In genomic region chr7:101728888-101729883, GRCh38 we compare ENCODE assay signal across 12 cellular contexts.
DNase-seq lines count a peak whose midpoint lies in the region; ATAC-seq, FAIRE-seq and TF ChIP-seq lines count a peak whose summit lies in the region.
"Had no signal": no experiment of that assay in that cellular context is flagged by ENCODE, and none has a peak within 500 bp of the region (broad histone marks: within the 10 kb centered on the region; RNA-seq: fewer than 3 reads in every experiment).

No MANE protein-coding gene starts in this region.

- no peak for FAIRE-seq in H1 (lab: Jason Lieb, UNC)

- no peaks in the 10 kb centered on the region for H3K79me2 ChIP-seq in PC-3 (ENCODE audit: low read length)
- no peaks in the 10 kb centered on the region for H3K79me2 ChIP-seq in H1 (ENCODE audit: control insufficient read depth in 1 of 2, insufficient read depth in 2 of 2, low read length in 2 of 2)
- no peaks in the 10 kb centered on the region for H3K79me2 ChIP-seq in trophoblast cell (ENCODE audit: control insufficient read depth, insufficient read depth, low read length, poor library complexity)

- ATAC-seq in PC-3: peak; percentile 54
- ATAC-seq in GM21576 (IDR thresholded peaks at IDR 0.05; ENCODE audit: unreplicated experiment): no peak
- ATAC-seq: activated CD8-positive, alpha-beta memory T cell treated with anti-CD3 and anti-CD28 coated beads, Interleukin-2, amount 10 ng/mL, durations not matched to agents 7 days and 5 days had no signal

- CTCF ChIA-PET in PC-3 (lab: Charles Lee) (no interaction called here), H1 (lab: Charles Lee; ENCODE audit: partially characterized antibody) (interaction anchor here (0.9 to 3.1 kb wide), 7 partner anchors 12 to 76 kb away, joined by 4 to 13 read pairs (median 6); no protein-coding TSS in a partner anchor)

- no peaks in the 10 kb centered on the region for H3K9me3 ChIP-seq in PC-3 (ENCODE audit: low read length)
- H3K9me3 ChIP-seq in H1 (ENCODE audit: insufficient read depth in 2 of 2, low read depth in 1 of 2, low read length in 1 of 2): peaks cover 0 to 3% of the 10 kb centered on the region in 2 experiments; a peak in 1 of 4 replicates
- H3K9me3 ChIP-seq in trophoblast cell (ENCODE audit: insufficient read depth, low read depth, low read length): peaks cover 5% of the 10 kb centered on the region
- no peaks in the 10 kb centered on the region for H3K9me3 ChIP-seq in effector memory CD4-positive, alpha-beta T cell (ENCODE audit: control insufficient read depth, low read length)
- H3K9me3 ChIP-seq in esophagus muscularis mucosa: no peaks in the 10 kb centered on the region

- DNase-seq in ELF-1 (ENCODE audit: low read depth, low spot score) (peak; percentile 36), PC-3 (no peak), H1 (ENCODE audit: low read depth in 1 of 2, low spot score in 2 of 2) (no peak), trophoblast cell (peak; percentile 99), anterior cingulate cortex (lab: John Stamatoyannopoulos, UW) (no peak), esophagus muscularis mucosa (ENCODE audit: extremely low spot score) (no peak)
- DNase-seq in effector memory CD4-positive, alpha-beta T cell: no peak
- DNase-seq: activated CD8-positive, alpha-beta memory T cell treated with anti-CD3 and anti-CD28 coated beads, Interleukin-2, amount 10 ng/mL, durations not matched to agents 7 days and 5 days; cortex of kidney; NCI-H345; stimulated activated CD4-positive, alpha-beta T cell treated with anti-CD3 and anti-CD28 coated beads, Interleukin-2, amount 100 ng/mL, for 48 hours had no signal

- no peaks in the 10 kb centered on the region for H3K27me3 ChIP-seq in PC-3 (ENCODE audit: low read length)
- H3K27me3 ChIP-seq in H1 (replicated peaks in 1 of 4; ENCODE audit: control insufficient read depth in 3 of 4, extremely low read depth in 1 of 4, insufficient read depth in 3 of 4, low read length in 3 of 4): no peaks in the 10 kb centered on the region; a peak in 1 of 7 replicates
- peaks cover 2% of the 10 kb centered on the region for H3K27me3 ChIP-seq in trophoblast cell (ENCODE audit: insufficient read depth, low read length)
- H3K27me3 ChIP-seq in effector memory CD4-positive, alpha-beta T cell (replicated peaks; ENCODE audit: control insufficient read depth, insufficient read depth, low read length, poor library complexity, severe bottlenecking): no peaks in the 10 kb centered on the region
- H3K27me3 ChIP-seq in esophagus muscularis mucosa: no peaks in the 10 kb centered on the region

- H4K20me1 ChIP-seq in PC-3 (ENCODE audit: low read length) (no peaks in the 10 kb centered on the region), H1 (replicated peaks in 1 of 2; ENCODE audit: control insufficient read depth in 1 of 2, insufficient read depth in 2 of 2, low read length in 2 of 2) (no peaks in the 10 kb centered on the region)

- H4K91ac ChIP-seq in H1 (replicated peaks; ENCODE audit: insufficient read length, low read length): peak overlapping the region; percentile 37
- no peak overlapping the region for H4K91ac ChIP-seq in trophoblast cell (ENCODE audit: low read depth, low read length)

- no peak overlapping the region for H3K23ac ChIP-seq in H1 (ENCODE audit: insufficient read length)
- H3K23ac ChIP-seq in trophoblast cell (ENCODE audit: low read length): no peak overlapping the region

- no peak overlapping the region for H3K27ac ChIP-seq in PC-3 (ENCODE audit: low read length)
- no peak overlapping the region for H3K27ac ChIP-seq in H1 (ENCODE audit: low read depth, low read length)
- H3K27ac ChIP-seq in trophoblast cell (ENCODE audit: low read depth, low read length): no peak overlapping the region
- H3K27ac ChIP-seq in effector memory CD4-positive, alpha-beta T cell (ENCODE audit: insufficient read depth, low read length, poor library complexity, severe bottlenecking): no peak overlapping the region
- H3K27ac ChIP-seq in esophagus muscularis mucosa (replicated peaks in 1 of 4): no peak overlapping the region

- H3K4me3 ChIP-seq in PC-3 (ENCODE audit: low read length) (no peak overlapping the region), H1 (ENCODE audit: extremely low read depth in 1 of 4, insufficient read depth in 2 of 4, low read depth in 3 of 4, low read length in 4 of 4) (no peak overlapping the region), trophoblast cell (ENCODE audit: low read depth, low read length) (no peak overlapping the region), esophagus muscularis mucosa (no peak overlapping the region)
- H3K4me3 ChIP-seq in effector memory CD4-positive, alpha-beta T cell (ENCODE audit: insufficient read depth, low read depth, low read length, poor library complexity, severe bottlenecking): no peak overlapping the region

- H3F3A ChIP-seq in PC-3 (ENCODE audit: low read length, unreplicated experiment): no peaks in the 10 kb centered on the region

- H3K79me1 ChIP-seq in H1 (ENCODE audit: low read depth, low read length): no peaks in the 10 kb centered on the region; the same call in 1 of the 2 replicates
- H3K79me1 ChIP-seq in trophoblast cell (ENCODE audit: low read length): no peaks in the 10 kb centered on the region

- no peak overlapping the region for H2BK5ac ChIP-seq in H1 (ENCODE audit: low read depth, low read length)
- H2BK5ac ChIP-seq in trophoblast cell (ENCODE audit: low read depth, low read length, poor library complexity): no peak overlapping the region

- intact Hi-C loops in PC-3 (cut with micrococcal nuclease) (no loop called here), esophagus muscularis mucosa (cut with DNase I) (no loop called here)

- 88% methylated on average over 19 of the region's 21 CpGs; no CpG with 5 or more reads in 1 of the 2 experiments for WGBS in H1 (ENCODE audit: extremely low coverage in 1 of 2, insufficient coverage in 1 of 2, insufficient read length in 1 of 2, insufficient replicate concordance in 2 of 2, low coverage in 1 of 2, low lambda C conversion rate in 2 of 2, missing lambda C conversion rate in 1 of 2), 2 experiments
- WGBS in trophoblast cell (ENCODE audit: extremely low coverage, insufficient coverage, insufficient read length): no CpG with 5 or more reads among the region's 21 CpGs
- WGBS in esophagus muscularis mucosa: 83% methylated on average over 21 of the region's 21 CpGs

- H3K9me2 ChIP-seq in PC-3 (replicated peaks; ENCODE audit: low read length): no peaks in the 10 kb centered on the region

- H2BK12ac ChIP-seq in H1 (ENCODE audit: low read depth, low read length): peak overlapping the region; percentile 75; the same call in 1 of the 2 replicates
- H2BK12ac ChIP-seq in trophoblast cell (ENCODE audit: low read length): no peak overlapping the region

- no peaks in the 10 kb centered on the region; the same call in 1 of the 2 replicates for H3K23me2 ChIP-seq in H1 (ENCODE audit: low read depth, low read length)

- 0 out of 2 replicates have a peak overlapping the region, but pooled peaks have one; percentile 46 for H2BK15ac ChIP-seq in H1 (ENCODE audit: low read length)

- H2AFZ ChIP-seq in PC-3 (ENCODE audit: low read length): no peak overlapping the region
- no peak overlapping the region for H2AFZ ChIP-seq in H1 (ENCODE audit: low read length)
- H2AFZ ChIP-seq in trophoblast cell (ENCODE audit: insufficient read depth, low read length, poor library complexity): no peak overlapping the region

- H3K4me2 ChIP-seq in PC-3 (ENCODE audit: low read length) (no peak overlapping the region), H1 (ENCODE audit: insufficient read depth in 1 of 2, low read depth in 2 of 2, low read length in 2 of 2) (no peak overlapping the region), trophoblast cell (ENCODE audit: low read length) (no peak overlapping the region)

- H4K5ac ChIP-seq in H1 (ENCODE audit: insufficient read length, low read depth, low read length): no peak overlapping the region

- H2AK5ac ChIP-seq in H1 (ENCODE audit: low read depth, low read length) (no peak overlapping the region), trophoblast cell (ENCODE audit: low read length) (no peak overlapping the region)

- BruUV-seq in PC-3 (replicated peaks; lab: Mats Ljungman, UMichigan): no TSS peak

- TF ChIP-seq EP300 in H1 (IDR thresholded peaks at IDR 0.05; ENCODE audit: borderline replicate concordance in 1 of 2, low read depth in 2 of 2, low read length in 2 of 2) (no peak), esophagus muscularis mucosa (IDR thresholded peaks at IDR 0.05) (no peak)

- no peak overlapping the region for H3K56ac ChIP-seq in H1 (replicated peaks; ENCODE audit: insufficient read length, low read depth, low read length)

- H3K9ac ChIP-seq in PC-3 (ENCODE audit: low read length): no peak overlapping the region
- no peak overlapping the region for H3K9ac ChIP-seq in H1 (replicated peaks in 1 of 4; ENCODE audit: extremely low read depth in 1 of 4, low read depth in 3 of 4, low read length in 3 of 4)
- no peak overlapping the region for H3K9ac ChIP-seq in trophoblast cell (ENCODE audit: low read length)

- H3K36me3 ChIP-seq in PC-3 (ENCODE audit: low read depth, low read length): no peaks in the 10 kb centered on the region
- H3K36me3 ChIP-seq in H1 (ENCODE audit: control insufficient read depth in 2 of 4, insufficient read depth in 4 of 4, low read length in 3 of 4): no peaks in the 10 kb centered on the region
- no peaks in the 10 kb centered on the region for H3K36me3 ChIP-seq in trophoblast cell (ENCODE audit: control insufficient read depth in 1 of 2, insufficient read depth in 2 of 2, low read length in 2 of 2)
- no peaks in the 10 kb centered on the region for H3K36me3 ChIP-seq in effector memory CD4-positive, alpha-beta T cell (ENCODE audit: control insufficient read depth, insufficient read depth, low read length)
- H3K36me3 ChIP-seq in esophagus muscularis mucosa: no peaks in the 10 kb centered on the region

- no peak overlapping the region; the same call in 1 of the 2 replicates for H3K18ac ChIP-seq in H1 (ENCODE audit: extremely low read depth, low read length)
- H3K18ac ChIP-seq in trophoblast cell (ENCODE audit: low read length): no peak overlapping the region

- no peak for TF ChIP-seq CTCF in PC-3 (conservative IDR thresholded peaks at IDR 0.05; ENCODE audit: low read depth, low read length)
- TF ChIP-seq CTCF in H1 (IDR thresholded peaks at IDR 0.05; ENCODE audit: control extremely low read depth in 1 of 3, insufficient read depth in 1 of 3, low read depth in 1 of 3, low read length in 3 of 3): no peak
- TF ChIP-seq CTCF in esophagus muscularis mucosa (IDR thresholded peaks at IDR 0.05): no peak

- H4K8ac ChIP-seq in H1 (ENCODE audit: extremely low read depth, insufficient read depth, low read length) (peak overlapping the region; percentile 83), trophoblast cell (ENCODE audit: low read depth, low read length) (no peak overlapping the region)

- H3K4me1 ChIP-seq in PC-3 (ENCODE audit: insufficient read depth, low read length): peaks cover 4% of the 10 kb centered on the region; the same call in 1 of the 2 replicates
- H3K4me1 ChIP-seq in H1 (replicated peaks in 1 of 4; ENCODE audit: control insufficient read depth in 3 of 4, insufficient read depth in 4 of 4, low read length in 3 of 4): peaks cover 3 to 13% (median 7%) of the 10 kb centered on the region in 4 experiments; a peak in 5 of 7 replicates
- H3K4me1 ChIP-seq in trophoblast cell (ENCODE audit: control insufficient read depth in 1 of 2, insufficient read depth in 2 of 2, low read length in 2 of 2): peaks cover under 1 to 2% of the 10 kb centered on the region in 2 experiments
- H3K4me1 ChIP-seq in effector memory CD4-positive, alpha-beta T cell (ENCODE audit: control insufficient read depth, insufficient read depth, low read length, poor library complexity, severe bottlenecking): no peaks in the 10 kb centered on the region
- H3K4me1 ChIP-seq in esophagus muscularis mucosa: peaks cover 7 to 15% (median 14%) of the 10 kb centered on the region in 4 donors

- no peak for TF ChIP-seq RAD21 in H1 (IDR thresholded peaks at IDR 0.05 in 1 of 2, conservative IDR thresholded peaks at IDR 0.05 in 1 of 2; ENCODE audit: low read depth in 2 of 2, low read length in 2 of 2)

- H3K4ac ChIP-seq in H1 (replicated peaks; ENCODE audit: insufficient read length, low read depth, low read length): peak overlapping the region; percentile 57
- no peak overlapping the region for H3K4ac ChIP-seq in trophoblast cell (ENCODE audit: low read depth, low read length)

- H4K12ac ChIP-seq in trophoblast cell (ENCODE audit: low read depth, low read length): no peak overlapping the region

- no peak overlapping the region for H3K14ac ChIP-seq in H1 (ENCODE audit: insufficient read length)
- no peak overlapping the region for H3K14ac ChIP-seq in trophoblast cell (ENCODE audit: low read length)

- TF ChIP-seq POLR2A in H1 (IDR thresholded peaks at IDR 0.05; ENCODE audit: control extremely low read depth in 1 of 2, low read depth in 2 of 2, low read length in 2 of 2) (no peak), esophagus muscularis mucosa (IDR thresholded peaks at IDR 0.05; ENCODE audit: low read depth) (no peak)

- H2BK20ac ChIP-seq in H1 (ENCODE audit: low read length): peak overlapping the region; percentile 32; the same call in 1 of the 2 replicates

- POLR2A ChIA-PET in PC-3 (lab: Charles Lee; ENCODE audit: unreplicated experiment) (no interaction called here), H1 (lab: Charles Lee; ENCODE audit: partially characterized antibody) (interaction anchor here (0.6 to 1.9 kb wide), 3 partner anchors 10 to 79 kb away, joined by 3 to 6 read pairs (median 3); no protein-coding TSS in a partner anchor)

- H2BK120ac ChIP-seq in H1 (replicated peaks; ENCODE audit: low read depth, low read length): no peak overlapping the region
- H2BK120ac ChIP-seq in trophoblast cell (ENCODE audit: insufficient read depth, low read length, poor library complexity): no peak overlapping the region

Comparison
In these comparisons a context has a peak if more than half of its experiments do, and no peak if none do; other contexts are left out.
1. DNase-seq: peak in ELF-1 (single experiment) and trophoblast cell (2 of 2); none in PC-3 (single experiment), H1 (0 of 2), effector memory CD4-positive, alpha-beta T cell (0 of 3), anterior cingulate cortex (0 of 58) and esophagus muscularis mucosa (single experiment).